In the genomic region with DNA sequence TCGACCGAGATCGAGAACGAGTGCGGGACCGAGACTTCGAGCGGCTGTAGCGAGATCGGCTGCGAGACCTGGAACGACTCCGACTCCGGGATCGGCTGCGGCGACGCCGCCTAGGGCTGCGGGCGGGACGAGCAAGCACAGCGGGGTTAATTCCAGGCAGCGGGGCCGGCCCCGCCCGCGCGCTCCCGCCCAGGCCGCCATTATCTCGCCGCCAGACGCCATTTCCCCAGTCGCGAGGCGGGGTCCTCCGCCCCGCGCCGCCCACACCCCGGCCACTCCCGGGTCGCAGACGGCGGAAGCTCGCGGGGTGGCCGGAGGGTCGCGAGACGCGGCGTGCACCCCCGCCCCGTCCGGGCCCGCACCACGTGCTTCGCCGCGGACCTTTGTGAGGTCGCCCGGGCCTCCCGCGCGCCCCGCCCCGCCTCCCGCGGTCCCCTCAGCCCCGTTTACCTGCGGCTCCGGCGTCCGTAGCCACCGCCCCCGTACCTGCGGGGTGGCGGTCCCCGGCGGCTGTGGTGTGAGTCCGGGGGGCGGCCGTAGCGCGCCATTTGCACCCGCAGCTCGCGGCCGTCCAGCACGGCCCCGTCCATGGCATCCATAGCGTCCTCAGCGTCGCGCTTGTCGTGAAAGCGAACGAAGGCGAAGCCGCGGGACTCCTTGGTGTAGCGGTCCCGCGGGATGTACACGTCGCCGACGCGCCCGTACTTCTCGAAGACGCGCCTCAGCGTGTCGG, we compare ENCODE assay signal across 8 cellular contexts. TPM values are rescaled to one million over a fixed set of nuclear protein-coding genes. Genes with fewer than 3 reads are reported as not detected.
DNase-seq lines count a peak whose midpoint lies in the region.

No MANE protein-coding gene starts in this region.

- H3K27me3 ChIP-seq in HAP-1 (ENCODE audit: low read depth), result no peaks in the 10 kb centered on the region
- H3K27me3 ChIP-seq in ectodermal cell (ENCODE audit: control insufficient read depth, insufficient read depth, low read length, poor library complexity, severe bottlenecking), result no peaks in the 10 kb centered on the region

- peak overlapping the region; percentile 95 for H3K4me3 Mint-ChIP-seq in activated CD4-positive, alpha-beta memory T cell treated with anti-CD3 and anti-CD28 coated beads for 36 hours

- H3K4me3 ChIP-seq in HAP-1 (peak overlapping the region; percentile 100), ectodermal cell (ENCODE audit: insufficient read depth, low read depth, low read length) (peak overlapping the region; percentile 98)

- peaks cover 56% of the 10 kb centered on the region for H3K36me3 ChIP-seq in HAP-1 (replicated peaks)
- H3K36me3 ChIP-seq in ectodermal cell (ENCODE audit: control insufficient read depth, insufficient read depth, low read length), result peaks cover 30% of the 10 kb centered on the region

- H3K36me3 Mint-ChIP-seq in activated CD4-positive, alpha-beta memory T cell treated with anti-CD3 and anti-CD28 coated beads for 36 hours, result peaks cover 54% of the 10 kb centered on the region

- H3K27ac ChIP-seq in ectodermal cell (ENCODE audit: insufficient read depth, low read depth, low read length, poor library complexity, severe bottlenecking), result peak overlapping the region; percentile 94

- WGBS in ectodermal cell, 2 experiments, result 0 to 1% methylated on average over 117 of the region's 117 CpGs

- H3K9me3 Mint-ChIP-seq in activated CD4-positive, alpha-beta memory T cell treated with anti-CD3 and anti-CD28 coated beads for 36 hours, result no peaks in the 10 kb centered on the region

- H3K9me3 ChIP-seq in HAP-1, result no peaks in the 10 kb centered on the region
- H3K9me3 ChIP-seq in ectodermal cell (ENCODE audit: control insufficient read depth, low read length), result no peaks in the 10 kb centered on the region

- no peaks in the 10 kb centered on the region for H3K27me3 Mint-ChIP-seq in activated CD4-positive, alpha-beta memory T cell treated with anti-CD3 and anti-CD28 coated beads for 36 hours

- peak overlapping the region; percentile 100 for H3K27ac Mint-ChIP-seq in activated CD4-positive, alpha-beta memory T cell treated with anti-CD3 and anti-CD28 coated beads for 36 hours

- intact Hi-C loops in activated CD4-positive, alpha-beta memory T cell treated with anti-CD3 and anti-CD28 coated beads for 36 hours (cut with micrococcal nuclease), result loop anchor here (1.0 to 5.0 kb wide), 6 partner anchors 10 to 721 kb away; partner anchors contain the start of genes JMJD6, METTL23 and UBALD2

- in situ Hi-C loops in HAP-1 (cut with MboI; ENCODE audit: low sequenced_read_pairs), result no loop called here

- H3K4me1 ChIP-seq in HAP-1, result peaks cover 30% of the 10 kb centered on the region
- H3K4me1 ChIP-seq in ectodermal cell (ENCODE audit: control insufficient read depth, insufficient read depth, low read length), result peaks cover 21% of the 10 kb centered on the region

- peaks cover 47% of the 10 kb centered on the region for H3K4me1 Mint-ChIP-seq in activated CD4-positive, alpha-beta memory T cell treated with anti-CD3 and anti-CD28 coated beads for 36 hours (ENCODE audit: low read depth)

- CTCF ChIA-PET in activated CD4-positive, alpha-beta memory T cell treated with anti-CD3 and anti-CD28 coated beads for 36 hours (lab: Charles Lee), result interaction anchor here (2.2 kb wide), 1 partner anchor 9 kb away, joined by 10 read pairs; no protein-coding TSS in a partner anchor

- POLR2A ChIA-PET in activated CD4-positive, alpha-beta memory T cell treated with anti-CD3 and anti-CD28 coated beads for 36 hours (lab: Charles Lee), result interaction anchor here (1.6 to 6.5 kb wide), 5 partner anchors 10 to 179 kb away, joined by 3 to 79 read pairs (median 7); partner anchors contain the start of genes JMJD6 and METTL23

- DNase-seq in GM03348 (ENCODE audit: low spot score) (peak; percentile 78), HAP-1 (ENCODE audit: low spot score in 2 of 2) (peak in 1 of 2 experiments; percentile 67), NCI-H1436 (lab: John Stamatoyannopoulos, UW) (peak; percentile 63), lung microvascular endothelial cell (ENCODE audit: low read depth in 2 of 2) (peak; percentile 78 to 85), RKO (ENCODE audit: low spot score) (no peak)
- DNase-seq in activated CD4-positive, alpha-beta memory T cell treated with anti-CD3 and anti-CD28 coated beads for 36 hours, result peak; percentile 82
- DNase-seq in stimulated activated CD8-positive, alpha-beta memory T cell treated with anti-CD3 and anti-CD28 coated beads, Interleukin-12 subunit alpha, Interleukin-12 subunit beta, amount 100 ng/mL, for 1 hour (ENCODE audit: low read depth), result peak; percentile 40

RNA-seq across cellular contexts. Expression of gene SRSF2, which starts 0.6 kb away (rescaled TPM):
- total RNA-seq in activated CD4-positive, alpha-beta memory T cell treated with anti-CD3 and anti-CD28 coated beads for 36 hours, result 100 to 1,000 TPM; 299 TPM
- 361 TPM for polyA plus RNA-seq in ectodermal cell (2013, experiment 1 of 4)
- 448 TPM for polyA plus RNA-seq in ectodermal cell (2013, experiment 2 of 4)
- polyA plus RNA-seq in ectodermal cell (2013, experiment 3 of 4), result 283 TPM
- polyA plus RNA-seq in ectodermal cell (2013, experiment 4 of 4), result 313 TPM
- total RNA-seq in lung microvascular endothelial cell, result 142 and 143 TPM in 2 replicates

RNA-seq across cellular contexts. Expression of gene MFSD11, which starts 1.4 kb away (rescaled TPM):
- total RNA-seq in activated CD4-positive, alpha-beta memory T cell treated with anti-CD3 and anti-CD28 coated beads for 36 hours, result 10 to 100 TPM; 17.5 to 18.3 TPM
- polyA plus RNA-seq in ectodermal cell (2013, experiment 1 of 4), result 25.4 TPM
- 28.6 TPM for polyA plus RNA-seq in ectodermal cell (2013, experiment 2 of 4)
- polyA plus RNA-seq in ectodermal cell (2013, experiment 3 of 4), result 21.2 TPM
- polyA plus RNA-seq in ectodermal cell (2013, experiment 4 of 4), result 21.6 TPM
- total RNA-seq in lung microvascular endothelial cell, result 21.1 and 31.9 TPM in 2 replicates

RNA-seq across cellular contexts. Expression of gene METTL23, which starts 9.9 kb away (rescaled TPM):
- total RNA-seq in activated CD4-positive, alpha-beta memory T cell treated with anti-CD3 and anti-CD28 coated beads for 36 hours, result 10 to 100 TPM; 29.1 to 29.2 TPM
- 32.4 TPM for polyA plus RNA-seq in ectodermal cell (2013, experiment 1 of 4)
- 32.8 TPM for polyA plus RNA-seq in ectodermal cell (2013, experiment 2 of 4)
- polyA plus RNA-seq in ectodermal cell (2013, experiment 3 of 4), result 33.7 TPM
- polyA plus RNA-seq in ectodermal cell (2013, experiment 4 of 4), result 34.9 TPM
- total RNA-seq in lung microvascular endothelial cell, result 20.0 and 22.8 TPM in 2 replicates

RNA-seq across cellular contexts. Expression of gene JMJD6, which starts 10.1 kb away (rescaled TPM):
- total RNA-seq in activated CD4-positive, alpha-beta memory T cell treated with anti-CD3 and anti-CD28 coated beads for 36 hours, result 10 to 100 TPM; 53.4 to 56.6 TPM
- polyA plus RNA-seq in ectodermal cell (2013, experiment 1 of 4), result 15.1 TPM
- 13.1 TPM for polyA plus RNA-seq in ectodermal cell (2013, experiment 2 of 4)
- polyA plus RNA-seq in ectodermal cell (2013, experiment 3 of 4), result 14.4 TPM
- polyA plus RNA-seq in ectodermal cell (2013, experiment 4 of 4), result 15.0 TPM
- total RNA-seq in lung microvascular endothelial cell, result 10.5 and 15.1 TPM in 2 replicates

RNA-seq across cellular contexts. Expression of gene MXRA7, which starts 25.8 kb away (rescaled TPM):
- total RNA-seq in activated CD4-positive, alpha-beta memory T cell treated with anti-CD3 and anti-CD28 coated beads for 36 hours, result 1 to 10 TPM; 7.5 to 8.0 TPM
- 26.4 TPM for polyA plus RNA-seq in ectodermal cell (2013, experiment 1 of 4)
- polyA plus RNA-seq in ectodermal cell (2013, experiment 2 of 4), result 34.2 TPM
- 33.5 TPM for polyA plus RNA-seq in ectodermal cell (2013, experiment 3 of 4)
- 34.8 TPM for polyA plus RNA-seq in ectodermal cell (2013, experiment 4 of 4)
- total RNA-seq in lung microvascular endothelial cell, result 112 and 221 TPM in 2 replicates
